Comparison of ENCODE assay signal across 9 cellular contexts in the genomic region with DNA sequence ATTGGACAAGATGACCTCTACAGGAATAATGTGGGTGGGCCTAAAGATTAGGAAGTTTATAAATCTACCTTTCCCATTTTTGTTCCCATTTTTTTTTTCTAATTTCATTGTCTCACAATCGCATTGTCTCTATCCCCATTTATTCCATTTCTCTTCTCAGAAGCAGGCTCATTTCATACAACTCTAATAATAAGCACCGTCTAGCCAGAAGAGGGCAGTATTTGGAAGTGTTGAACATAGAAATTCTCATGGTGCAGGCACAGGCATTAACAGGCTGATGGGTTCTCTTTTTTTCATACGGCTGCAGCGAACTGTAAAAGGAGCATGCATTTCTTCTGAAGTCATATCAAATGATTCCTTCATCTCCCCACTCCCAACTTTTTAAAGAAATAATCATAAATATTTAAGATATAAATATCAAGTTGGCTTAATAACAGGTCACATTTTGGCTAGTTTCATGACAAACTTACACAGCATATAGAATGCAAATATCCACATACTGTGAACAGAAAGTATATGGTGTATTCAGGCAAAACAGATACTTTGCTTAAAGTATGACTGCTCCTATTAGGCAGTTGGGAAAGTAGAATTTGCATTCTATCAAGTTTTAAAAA.
DNase-seq lines count a peak whose midpoint lies in the region; ATAC-seq and TF ChIP-seq lines count a peak whose summit lies in the region.
"Had no signal": no experiment of that assay in that cellular context is flagged by ENCODE, and none has a peak within 500 bp of the region (broad histone marks: within the 10 kb centered on the region; RNA-seq: fewer than 3 reads in every experiment).

No MANE protein-coding gene starts in this region.

- H3K4me3 Mint-ChIP-seq in activated CD8-positive, alpha-beta T cell treated with anti-CD3 and anti-CD28 coated beads, Interleukin-2, amount 10 ng/mL, durations not matched to agents 7 days and 5 days: no peak overlapping the region

- H3K9me3 Mint-ChIP-seq in activated CD8-positive, alpha-beta T cell treated with anti-CD3 and anti-CD28 coated beads, Interleukin-2, amount 10 ng/mL, durations not matched to agents 7 days and 5 days (ENCODE audit: insufficient read depth): no peaks in the 10 kb centered on the region

- ATAC-seq in GM19395 (IDR thresholded peaks at IDR 0.05; ENCODE audit: unreplicated experiment) (peak; percentile 92), HG03175 (IDR thresholded peaks at IDR 0.05; ENCODE audit: unreplicated experiment) (peak; percentile 83)
- peak; percentile 55 for ATAC-seq in activated CD8-positive, alpha-beta T cell treated with anti-CD3 and anti-CD28 coated beads, Interleukin-2, amount 10 ng/mL, durations not matched to agents 7 days and 5 days

- CTCF ChIA-PET in activated CD8-positive, alpha-beta T cell treated with anti-CD3 and anti-CD28 coated beads, Interleukin-2, amount 10 ng/mL, durations not matched to agents 7 days and 5 days (lab: Charles Lee): no interaction called here

- no peaks in the 10 kb centered on the region for H3K36me3 ChIP-seq in left ventricle myocardium inferior

- peaks cover 8% of the 10 kb centered on the region for H3K4me1 ChIP-seq in left ventricle myocardium inferior

- no peaks in the 10 kb centered on the region for H3K9me3 ChIP-seq in left ventricle myocardium inferior (replicated peaks)

- DNase-seq in DMS114 treated with DMSO at 0.1 percent for 48 hours (lab: John Stamatoyannopoulos, UW; ENCODE audit: unreplicated experiment) (peak; percentile 62), NCI-H2196 treated with DMSO at 0.1 percent for 48 hours (lab: John Stamatoyannopoulos, UW; ENCODE audit: unreplicated experiment) (peak; percentile 11), left ventricle myocardium inferior (no peak), smooth muscle cell of the brain vasculature (ENCODE audit: low read depth, low spot score) (peak; percentile 53), UCSD-AML1 (lab: John Stamatoyannopoulos, UW; ENCODE audit: unreplicated experiment) (no peak)
- peak; percentile 26 for DNase-seq in activated CD8-positive, alpha-beta T cell treated with anti-CD3 and anti-CD28 coated beads, Interleukin-2, amount 10 ng/mL, durations not matched to agents 7 days and 5 days

- no peak overlapping the region for H3K27ac ChIP-seq in left ventricle myocardium inferior (replicated peaks)
- H3K27ac ChIP-seq: skin epidermis had no signal

- TF ChIP-seq CTCF in left ventricle myocardium inferior (IDR thresholded peaks at IDR 0.05; ENCODE audit: borderline replicate concordance): peak; percentile 73

- intact Hi-C loops in left ventricle myocardium inferior (cut with micrococcal nuclease): no loop called here

- no peak overlapping the region for H3K4me3 ChIP-seq in left ventricle myocardium inferior
- H3K4me3 ChIP-seq: skin epidermis had no signal

- no peaks in the 10 kb centered on the region for H3K4me1 Mint-ChIP-seq in activated CD8-positive, alpha-beta T cell treated with anti-CD3 and anti-CD28 coated beads, Interleukin-2, amount 10 ng/mL, durations not matched to agents 7 days and 5 days (ENCODE audit: low read depth)

- no peaks in the 10 kb centered on the region for H3K27me3 ChIP-seq in left ventricle myocardium inferior (ENCODE audit: low read depth)

- no peak overlapping the region for H3K27ac Mint-ChIP-seq in activated CD8-positive, alpha-beta T cell treated with anti-CD3 and anti-CD28 coated beads, Interleukin-2, amount 10 ng/mL, durations not matched to agents 7 days and 5 days

- H3K36me3 Mint-ChIP-seq in activated CD8-positive, alpha-beta T cell treated with anti-CD3 and anti-CD28 coated beads, Interleukin-2, amount 10 ng/mL, durations not matched to agents 7 days and 5 days (ENCODE audit: low read depth): no peaks in the 10 kb centered on the region

- H3K27me3 Mint-ChIP-seq in activated CD8-positive, alpha-beta T cell treated with anti-CD3 and anti-CD28 coated beads, Interleukin-2, amount 10 ng/mL, durations not matched to agents 7 days and 5 days (ENCODE audit: low read depth): peaks cover 4% of the 10 kb centered on the region

- POLR2A ChIA-PET in activated CD8-positive, alpha-beta T cell treated with anti-CD3 and anti-CD28 coated beads, Interleukin-2, amount 10 ng/mL, durations not matched to agents 7 days and 5 days (lab: Charles Lee): no interaction called here

Comparison
In these comparisons a context has a peak if more than half of its experiments do, and no peak if none do; other contexts are left out.
1. DNase-seq: peak in DMS114 treated with DMSO at 0.1 percent for 48 hours (single experiment), NCI-H2196 treated with DMSO at 0.1 percent for 48 hours (single experiment), activated CD8-positive, alpha-beta T cell treated with anti-CD3 and anti-CD28 coated beads, Interleukin-2, amount 10 ng/mL, durations not matched to agents 7 days and 5 days (single experiment) and smooth muscle cell of the brain vasculature (single experiment); none in left ventricle myocardium inferior (single experiment) and UCSD-AML1 (single experiment).
2. Peak in every context shown above with its lines, with median percentiles within 50 percentile points of each other: ATAC-seq.